1 cellular context compared by ENCODE assay signal in the genomic region with DNA sequence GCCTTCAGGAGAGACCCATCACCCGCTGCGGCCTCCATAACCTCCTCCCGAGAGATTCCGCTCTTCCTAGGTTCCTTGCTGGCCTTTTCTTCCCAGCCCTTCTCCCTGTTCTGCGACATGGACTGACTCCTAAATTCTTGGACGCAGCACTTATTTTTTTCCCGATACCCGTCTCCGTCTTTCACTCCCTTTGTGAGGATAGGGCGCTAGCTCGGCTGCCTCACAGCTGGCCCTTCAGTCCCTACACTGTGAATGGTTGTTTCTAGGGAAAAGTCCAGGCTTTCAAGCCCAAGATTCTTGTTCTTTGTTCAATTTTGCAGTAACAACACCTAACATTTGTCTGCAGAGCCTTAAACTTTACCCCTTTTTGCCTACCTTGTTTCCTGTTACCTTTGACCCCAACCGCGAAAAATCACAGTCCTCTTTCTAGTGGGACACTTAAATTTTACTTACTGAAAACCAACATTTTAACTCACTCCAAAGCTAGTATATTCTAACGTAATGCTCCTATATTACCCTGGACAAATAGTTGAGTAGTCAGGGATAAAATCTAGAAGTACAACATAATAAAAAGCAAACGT.
TF ChIP-seq lines count a peak whose summit lies in the region.

No MANE protein-coding gene starts in this region.

TF ChIP-seq in SK-N-SH treated with all-trans-retinoic acid at 6 μM for 48 hours, 23 proteins besides CTCF, POLR2A, EP300 and RAD21 (continued from another document):
- TF ChIP-seq, protein P1, sequence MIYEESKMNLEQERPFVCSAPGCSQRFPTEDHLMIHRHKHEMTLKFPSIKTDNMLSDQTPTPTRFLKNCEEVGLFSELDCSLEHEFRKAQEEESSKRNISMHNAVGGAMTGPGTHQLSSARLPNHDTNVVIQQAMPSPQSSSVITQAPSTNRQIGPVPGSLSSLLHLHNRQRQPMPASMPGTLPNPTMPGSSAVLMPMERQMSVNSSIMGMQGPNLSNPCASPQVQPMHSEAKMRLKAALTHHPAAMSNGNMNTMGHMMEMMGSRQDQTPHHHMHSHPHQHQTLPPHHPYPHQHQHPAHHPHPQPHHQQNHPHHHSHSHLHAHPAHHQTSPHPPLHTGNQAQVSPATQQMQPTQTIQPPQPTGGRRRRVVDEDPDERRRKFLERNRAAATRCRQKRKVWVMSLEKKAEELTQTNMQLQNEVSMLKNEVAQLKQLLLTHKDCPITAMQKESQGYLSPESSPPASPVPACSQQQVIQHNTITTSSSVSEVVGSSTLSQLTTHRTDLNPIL (CRISPR knock-in tag; IDR thresholded peaks at IDR 0.05; ENCODE audit: low read depth): no peak
- no peak for TF ChIP-seq RARB (CRISPR knock-in tag; IDR thresholded peaks at IDR 0.05)
- TF ChIP-seq ZFP30 (CRISPR knock-in tag; IDR thresholded peaks at IDR 0.05): no peak
- no peak for TF ChIP-seq SNAI2 (CRISPR knock-in tag; IDR thresholded peaks at IDR 0.05)
- TF ChIP-seq ARNTL (CRISPR knock-in tag; IDR thresholded peaks at IDR 0.05; ENCODE audit: borderline replicate concordance, low read depth): no peak
- TF ChIP-seq, protein P2, sequence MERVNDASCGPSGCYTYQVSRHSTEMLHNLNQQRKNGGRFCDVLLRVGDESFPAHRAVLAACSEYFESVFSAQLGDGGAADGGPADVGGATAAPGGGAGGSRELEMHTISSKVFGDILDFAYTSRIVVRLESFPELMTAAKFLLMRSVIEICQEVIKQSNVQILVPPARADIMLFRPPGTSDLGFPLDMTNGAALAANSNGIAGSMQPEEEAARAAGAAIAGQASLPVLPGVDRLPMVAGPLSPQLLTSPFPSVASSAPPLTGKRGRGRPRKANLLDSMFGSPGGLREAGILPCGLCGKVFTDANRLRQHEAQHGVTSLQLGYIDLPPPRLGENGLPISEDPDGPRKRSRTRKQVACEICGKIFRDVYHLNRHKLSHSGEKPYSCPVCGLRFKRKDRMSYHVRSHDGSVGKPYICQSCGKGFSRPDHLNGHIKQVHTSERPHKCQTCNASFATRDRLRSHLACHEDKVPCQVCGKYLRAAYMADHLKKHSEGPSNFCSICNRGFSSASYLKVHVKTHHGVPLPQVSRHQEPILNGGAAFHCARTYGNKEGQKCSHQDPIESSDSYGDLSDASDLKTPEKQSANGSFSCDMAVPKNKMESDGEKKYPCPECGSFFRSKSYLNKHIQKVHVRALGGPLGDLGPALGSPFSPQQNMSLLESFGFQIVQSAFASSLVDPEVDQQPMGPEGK (CRISPR knock-in tag; IDR thresholded peaks at IDR 0.05; ENCODE audit: borderline replicate concordance): no peak
- TF ChIP-seq PPARA (CRISPR knock-in tag; IDR thresholded peaks at IDR 0.05; ENCODE audit: borderline replicate concordance): no peak
- no peak for TF ChIP-seq ZNF70 (CRISPR knock-in tag; IDR thresholded peaks at IDR 0.05)
- no peak for TF ChIP-seq OSR1 (CRISPR knock-in tag; IDR thresholded peaks at IDR 0.05)
- no peak for TF ChIP-seq ZNF565 (CRISPR knock-in tag; conservative IDR thresholded peaks at IDR 0.05; ENCODE audit: low read depth)
- no peak for TF ChIP-seq ZFP3 (CRISPR knock-in tag; IDR thresholded peaks at IDR 0.05)
- no peak; the same call in 1 of the 2 replicates for TF ChIP-seq CSDC2 (CRISPR knock-in tag; IDR thresholded peaks at IDR 0.05)
